ENCODE assay signal across 8 cellular contexts in genomic region chr4:76950052-76950845, GRCh38. TPM values are rescaled to one million over a fixed set of nuclear protein-coding genes. Genes with fewer than 3 reads are reported as not detected.
DNase-seq lines count a peak whose midpoint lies in the region; ATAC-seq and TF ChIP-seq lines count a peak whose summit lies in the region.

No MANE protein-coding gene starts in this region.

- TF ChIP-seq RAD21 in Ishikawa (IDR thresholded peaks at IDR 0.05; ENCODE audit: low read depth), result no peak

- ATAC-seq in GM21526 (IDR thresholded peaks at IDR 0.05; ENCODE audit: low FRiP score, unreplicated experiment), result peak; percentile 26

- TF ChIP-seq EP300 in Ishikawa (IDR thresholded peaks at IDR 0.05; ENCODE audit: borderline replicate concordance), result peak; percentile 10; the same call in 1 of the 2 replicates

- DNase-seq in EH (ENCODE audit: low read depth) (peak; percentile 57), cerebellum (ENCODE audit: low spot score) (peak; percentile 41), kidney tubule cell (ENCODE audit: low spot score) (peak; percentile 59), NCI-H510A treated with DMSO at 0.1 percent for 48 hours (lab: John Stamatoyannopoulos, UW) (no peak)
- DNase-seq in activated CD4-positive, alpha-beta T cell treated with anti-CD3 and anti-CD28 coated beads for 1 hour, result peak; percentile 23
- DNase-seq in stimulated activated CD4-positive, alpha-beta T cell treated with anti-CD3 and anti-CD28 coated beads, Interleukin-2, amount 100 ng/mL, for 24 hours, result peak; percentile 61 to 71

TF ChIP-seq in Ishikawa, 13 proteins besides CTCF, POLR2A, EP300 and RAD21:
- TF ChIP-seq YY1 (IDR thresholded peaks at IDR 0.05; ENCODE audit: low read depth) (no peak), USF1 (IDR thresholded peaks at IDR 0.05) (peak; percentile 1; the same call in 1 of the 2 replicates)

RNA-seq across cellular contexts. Expression of gene SEPTIN11, which starts 0.7 kb away (rescaled TPM):
- total RNA-seq in cerebellum, result 185 TPM

RNA-seq across cellular contexts. Expression of gene SOWAHB, which starts 52.3 kb away (rescaled TPM):
- 2.5 TPM for total RNA-seq in cerebellum
